In genomic region chr14:31770271-31770670, GRCh38 we compare ENCODE assay signal across 18 cellular contexts.
DNase-seq lines count a peak whose midpoint lies in the region; ATAC-seq, FAIRE-seq and TF ChIP-seq lines count a peak whose summit lies in the region.
"Had no signal": no experiment of that assay in that cellular context is flagged by ENCODE, and none has a peak within 500 bp of the region (broad histone marks: within the 10 kb centered on the region; RNA-seq: fewer than 3 reads in every experiment).

No MANE protein-coding gene starts in this region.

- H3K27ac Mint-ChIP-seq in activated T-cell treated with anti-CD3 and anti-CD28 coated beads, Interleukin-2, amount 50 U/mL, for 24 hours = no peak overlapping the region
- H3K27ac Mint-ChIP-seq: activated naive CD4-positive, alpha-beta T cell treated with anti-CD3 and anti-CD28 coated beads, Interleukin-2, amount 10 ng/mL, durations not matched to agents 7 days and 5 days had no signal

- H3K4me1 Mint-ChIP-seq in activated T-cell treated with anti-CD3 and anti-CD28 coated beads, Interleukin-2, amount 50 U/mL, for 24 hours (ENCODE audit: low read depth) = peaks cover 6% of the 10 kb centered on the region
- H3K4me1 Mint-ChIP-seq: activated naive CD4-positive, alpha-beta T cell treated with anti-CD3 and anti-CD28 coated beads, Interleukin-2, amount 10 ng/mL, durations not matched to agents 7 days and 5 days had no signal

- H3K9ac ChIP-seq in fibroblast of lung (ENCODE audit: insufficient read depth, low read length) = no peak overlapping the region

- H3K4me3 Mint-ChIP-seq in activated T-cell treated with anti-CD3 and anti-CD28 coated beads, Interleukin-2, amount 50 U/mL, for 24 hours = no peak overlapping the region
- H3K4me3 Mint-ChIP-seq: activated naive CD4-positive, alpha-beta T cell treated with anti-CD3 and anti-CD28 coated beads, Interleukin-2, amount 10 ng/mL, durations not matched to agents 7 days and 5 days had no signal

- H3K27me3 Mint-ChIP-seq in activated T-cell treated with anti-CD3 and anti-CD28 coated beads, Interleukin-2, amount 50 U/mL, for 24 hours = no peaks in the 10 kb centered on the region
- H3K27me3 Mint-ChIP-seq: activated naive CD4-positive, alpha-beta T cell treated with anti-CD3 and anti-CD28 coated beads, Interleukin-2, amount 10 ng/mL, durations not matched to agents 7 days and 5 days had no signal

- no peak for TF ChIP-seq POLR2A in GM12892 (IDR thresholded peaks at IDR 0.05; ENCODE audit: low read depth, low read length)

- no peak overlapping the region for H2AFZ ChIP-seq in fibroblast of lung (ENCODE audit: low read length)

- H3K36me3 Mint-ChIP-seq in activated T-cell treated with anti-CD3 and anti-CD28 coated beads, Interleukin-2, amount 50 U/mL, for 24 hours (ENCODE audit: low read depth) = peaks cover 18% of the 10 kb centered on the region
- H3K36me3 Mint-ChIP-seq: activated naive CD4-positive, alpha-beta T cell treated with anti-CD3 and anti-CD28 coated beads, Interleukin-2, amount 10 ng/mL, durations not matched to agents 7 days and 5 days had no signal

- TF ChIP-seq CTCF in fibroblast of lung (conservative IDR thresholded peaks at IDR 0.05 in 1 of 2, IDR thresholded peaks at IDR 0.05 in 1 of 2; ENCODE audit: low read depth in 1 of 2, low read length in 2 of 2) (no peak), mucosa of descending colon (IDR thresholded peaks at IDR 0.05) (no peak)

- peak; percentile 76 for ATAC-seq in mucosa of descending colon
- no peak for ATAC-seq in HG03521 (IDR thresholded peaks at IDR 0.05; ENCODE audit: unreplicated experiment)

- H3K9me3 Mint-ChIP-seq in activated T-cell treated with anti-CD3 and anti-CD28 coated beads, Interleukin-2, amount 50 U/mL, for 24 hours = peaks cover 5% of the 10 kb centered on the region
- H3K9me3 Mint-ChIP-seq: activated naive CD4-positive, alpha-beta T cell treated with anti-CD3 and anti-CD28 coated beads, Interleukin-2, amount 10 ng/mL, durations not matched to agents 7 days and 5 days had no signal

- H3K27me3 ChIP-seq in fibroblast of lung (ENCODE audit: control insufficient read depth, insufficient read depth, low read length) = no peaks in the 10 kb centered on the region
- H3K27me3 ChIP-seq: cardiac muscle cell had no signal

- H4K20me1 ChIP-seq in fibroblast of lung (ENCODE audit: control insufficient read depth, extremely low read depth, insufficient read depth, low read length) = no peaks in the 10 kb centered on the region

- intact Hi-C loops in mucosa of descending colon (cut with DNase I, micrococcal nuclease) = no loop called here

- H3K9me3 ChIP-seq in fibroblast of lung (ENCODE audit: control insufficient read depth, insufficient read depth, low read depth, low read length) = no peaks in the 10 kb centered on the region
- no peaks in the 10 kb centered on the region for H3K9me3 ChIP-seq in mucosa of descending colon

- no peak for DNase-seq in GM12892 (ENCODE audit: insufficient read length)
- DNase-seq in NOMO-1 treated with DMSO at 0.1 percent for 48 hours (lab: John Stamatoyannopoulos, UW; ENCODE audit: unreplicated experiment) = peak; percentile 76
- peak; percentile 2 to 6 for DNase-seq in fibroblast of lung (ENCODE audit: low read depth in 2 of 2)
- DNase-seq in mucosa of descending colon = no peak
- DNase-seq in cerebellum (ENCODE audit: low spot score) = no peak
- no peak for DNase-seq in activated T-cell treated with anti-CD3 and anti-CD28 coated beads, Interleukin-2, amount 50 U/mL, for 24 hours
- no peak for DNase-seq in NCI-H345 treated with DMSO at 0.1 percent for 48 hours (lab: John Stamatoyannopoulos, UW; ENCODE audit: unreplicated experiment)
- DNase-seq: activated naive CD4-positive, alpha-beta T cell treated with anti-CD3 and anti-CD28 coated beads, Interleukin-2, amount 10 ng/mL, durations not matched to agents 7 days and 5 days; AML-193; NCI-H2029; NCI-H82; posterior cingulate gyrus; stimulated activated CD4-positive, alpha-beta T cell treated with anti-CD3 and anti-CD28 coated beads, Interleukin-1b, Interleukin-23, amount 100 ng/mL, for 48 hours had no signal

- FAIRE-seq in GM12892 (lab: Jason Lieb, UNC) = peak; percentile 27
- FAIRE-seq: endothelial cell of umbilical vein had no signal

- H3K4me2 ChIP-seq in fibroblast of lung (ENCODE audit: extremely low read depth, insufficient read depth, low read length) = no peak overlapping the region

- no peaks in the 10 kb centered on the region for H3K79me2 ChIP-seq in fibroblast of lung (ENCODE audit: control insufficient read depth, insufficient read depth, low read length)

- H3K36me3 ChIP-seq in fibroblast of lung (ENCODE audit: control insufficient read depth, insufficient read depth, low read length) (no peaks in the 10 kb centered on the region), mucosa of descending colon (ENCODE audit: low read depth) (no peaks in the 10 kb centered on the region)
- H3K36me3 ChIP-seq: cardiac muscle cell had no signal

- H3K27ac ChIP-seq in fibroblast of lung (ENCODE audit: insufficient read depth, low read length) = no peak overlapping the region
- H3K27ac ChIP-seq: cardiac muscle cell, SK-N-MC, VCaP had no signal

- no peak overlapping the region for H3K4me3 ChIP-seq in fibroblast of lung (replicated peaks in 1 of 4; ENCODE audit: control extremely low read depth in 1 of 4, insufficient read depth in 1 of 4, low read depth in 3 of 4, low read length in 4 of 4)
- no peak overlapping the region for H3K4me3 ChIP-seq in mucosa of descending colon
- H3K4me3 ChIP-seq: cardiac muscle cell, SK-N-MC had no signal

- no peaks in the 10 kb centered on the region for H3K4me1 ChIP-seq in fibroblast of lung (ENCODE audit: control insufficient read depth, extremely low read depth, insufficient read depth, low read length)
- no peaks in the 10 kb centered on the region for H3K4me1 ChIP-seq in mucosa of descending colon (ENCODE audit: low read depth)

Comparison
In these comparisons a context has a peak if more than half of its experiments do, and no peak if none do; other contexts are left out.
1. DNase-seq: peak in NOMO-1 treated with DMSO at 0.1 percent for 48 hours (single experiment) and fibroblast of lung (2 of 2); none in GM12892 (single experiment), mucosa of descending colon (0 of 3), cerebellum (single experiment), activated T-cell treated with anti-CD3 and anti-CD28 coated beads, Interleukin-2, amount 50 U/mL, for 24 hours (single experiment) and NCI-H345 treated with DMSO at 0.1 percent for 48 hours (single experiment).